Comparison of ENCODE assay signal across 15 cellular contexts in genomic region chr9:16572005-16572727, GRCh38.
A peak's percentile ranks its signal among the peaks of the same experiment; 100 is the strongest.
DNase-seq lines count a peak whose midpoint lies in the region; ATAC-seq and TF ChIP-seq lines count a peak whose summit lies in the region.
"Had no signal": no experiment of that assay in that cellular context is flagged by ENCODE, and none has a peak within 500 bp of the region (broad histone marks: within the 10 kb centered on the region; RNA-seq: fewer than 3 reads in every experiment).

No MANE protein-coding gene starts in this region.

- H3K79me2 ChIP-seq in GM23338 (replicated peaks; ENCODE audit: insufficient read depth) (no peaks in the 10 kb centered on the region), OCI-LY3 (ENCODE audit: low read length) (no peaks in the 10 kb centered on the region), hepatocyte (no peaks in the 10 kb centered on the region)

- H3K27me3 ChIP-seq in GM23338 (ENCODE audit: insufficient read depth) = no peaks in the 10 kb centered on the region
- H3K27me3 ChIP-seq in OCI-LY3 (ENCODE audit: low read depth, low read length) = peaks cover 6% of the 10 kb centered on the region; the same call in 1 of the 2 replicates
- H3K27me3 ChIP-seq in hepatocyte = no peaks in the 10 kb centered on the region
- H3K27me3 ChIP-seq: MG63 had no signal

- DNase-seq in GM23338 (ENCODE audit: low spot score) (peak; percentile 32), hepatocyte (ENCODE audit: low spot score) (no peak), neural crest cell (ENCODE audit: low read depth, low spot score) (no peak), head of caudate nucleus (no peak), osteocyte (ENCODE audit: extremely low spot score, unreplicated experiment) (no peak)
- DNase-seq in activated naive CD8-positive, alpha-beta T cell treated with anti-CD3 and anti-CD28 coated beads, Interleukin-2, amount 50 U/mL, for 24 hours = no peak
- DNase-seq: activated CD4-positive, alpha-beta T cell treated with anti-CD3 and anti-CD28 coated beads for 48 hours; Caco-2; NCI-H187 treated with DMSO at 0.1 percent for 48 hours; stimulated activated CD4-positive, alpha-beta T cell treated with anti-CD3 and anti-CD28 coated beads, Interleukin-4, amount 100 ng/mL, for 1 hour; T1000 had no signal

- H3K36me3 Mint-ChIP-seq in GM23338 (ENCODE audit: low read depth) (no peaks in the 10 kb centered on the region), neural crest cell (ENCODE audit: low read depth) (no peaks in the 10 kb centered on the region), osteocyte (ENCODE audit: unreplicated experiment) (peaks cover 3% of the 10 kb centered on the region)
- H3K36me3 Mint-ChIP-seq in activated naive CD8-positive, alpha-beta T cell treated with anti-CD3 and anti-CD28 coated beads, Interleukin-2, amount 50 U/mL, for 24 hours (ENCODE audit: low read depth) = no peaks in the 10 kb centered on the region
- H3K36me3 Mint-ChIP-seq: activated naive CD4-positive, alpha-beta T cell treated with anti-CD3 and anti-CD28 coated beads, Interleukin-2, amount 50 U/mL, for 72 hours had no signal

- WGBS in hepatocyte (ENCODE audit: low lambda C conversion rate, missing lambda C conversion rate) = 52% methylated on average over 5 of the region's 5 CpGs

- no peaks in the 10 kb centered on the region for H3K27me3 Mint-ChIP-seq in GM23338 (ENCODE audit: insufficient read depth, low read depth, poor library complexity)
- no peaks in the 10 kb centered on the region for H3K27me3 Mint-ChIP-seq in neural crest cell (ENCODE audit: low read depth)
- no peaks in the 10 kb centered on the region for H3K27me3 Mint-ChIP-seq in activated naive CD8-positive, alpha-beta T cell treated with anti-CD3 and anti-CD28 coated beads, Interleukin-2, amount 50 U/mL, for 24 hours
- no peaks in the 10 kb centered on the region for H3K27me3 Mint-ChIP-seq in osteocyte (ENCODE audit: unreplicated experiment)

- ATAC-seq in GM23338 (peak; percentile 83), GM18870 (IDR thresholded peaks at IDR 0.05; ENCODE audit: unreplicated experiment) (no peak)
- ATAC-seq in activated naive CD8-positive, alpha-beta T cell treated with anti-CD3 and anti-CD28 coated beads, Interleukin-2, amount 50 U/mL, for 24 hours = no peak
- ATAC-seq: activated naive CD4-positive, alpha-beta T cell treated with anti-CD3 and anti-CD28 coated beads, Interleukin-2, amount 50 U/mL, for 72 hours had no signal

- H3K36me3 ChIP-seq in GM23338 (ENCODE audit: insufficient read depth) (no peaks in the 10 kb centered on the region), OCI-LY3 (replicated peaks; ENCODE audit: low read depth, low read length) (no peaks in the 10 kb centered on the region), hepatocyte (replicated peaks; ENCODE audit: insufficient read depth, low read depth) (no peaks in the 10 kb centered on the region)
- H3K36me3 ChIP-seq: MG63 had no signal

- H3K9me3 ChIP-seq in OCI-LY3 (ENCODE audit: insufficient read depth, low read length) (no peaks in the 10 kb centered on the region), hepatocyte (ENCODE audit: low read depth) (no peaks in the 10 kb centered on the region)
- H3K9me3 ChIP-seq: Caco-2, MG63 had no signal

- H3K4me3 Mint-ChIP-seq in GM23338 (no peak overlapping the region), neural crest cell (no peak overlapping the region), osteocyte (ENCODE audit: unreplicated experiment) (no peak overlapping the region)
- H3K4me3 Mint-ChIP-seq in activated naive CD8-positive, alpha-beta T cell treated with anti-CD3 and anti-CD28 coated beads, Interleukin-2, amount 50 U/mL, for 24 hours = no peak overlapping the region

- H3K4me2 ChIP-seq in GM23338 = no peak overlapping the region
- no peak overlapping the region for H3K4me2 ChIP-seq in OCI-LY3 (ENCODE audit: low read length)
- H3K4me2 ChIP-seq in hepatocyte = peak overlapping the region; percentile 34

- H3K27ac Mint-ChIP-seq in GM23338 (peak overlapping the region; percentile 86), neural crest cell (ENCODE audit: unreplicated experiment) (peak overlapping the region; percentile 20), osteocyte (ENCODE audit: unreplicated experiment) (no peak overlapping the region)
- H3K27ac Mint-ChIP-seq in activated naive CD8-positive, alpha-beta T cell treated with anti-CD3 and anti-CD28 coated beads, Interleukin-2, amount 50 U/mL, for 24 hours = no peak overlapping the region
- H3K27ac Mint-ChIP-seq: activated naive CD4-positive, alpha-beta T cell treated with anti-CD3 and anti-CD28 coated beads, Interleukin-2, amount 50 U/mL, for 72 hours had no signal

- H3K9me3 Mint-ChIP-seq in GM23338 (no peaks in the 10 kb centered on the region), neural crest cell (no peaks in the 10 kb centered on the region), osteocyte (ENCODE audit: unreplicated experiment) (no peaks in the 10 kb centered on the region)
- H3K9me3 Mint-ChIP-seq in activated naive CD8-positive, alpha-beta T cell treated with anti-CD3 and anti-CD28 coated beads, Interleukin-2, amount 50 U/mL, for 24 hours = no peaks in the 10 kb centered on the region
- H3K9me3 Mint-ChIP-seq: activated naive CD4-positive, alpha-beta T cell treated with anti-CD3 and anti-CD28 coated beads, Interleukin-2, amount 50 U/mL, for 72 hours had no signal

- H2AFZ ChIP-seq in GM23338 (no peak overlapping the region), OCI-LY3 (ENCODE audit: low read depth, low read length) (0 out of 2 replicates have a peak overlapping the region, but pooled peaks have one; percentile 46), hepatocyte (no peak overlapping the region)

- H3K4me1 Mint-ChIP-seq in GM23338 (peaks cover 61% of the 10 kb centered on the region), neural crest cell (peaks cover 22% of the 10 kb centered on the region), osteocyte (ENCODE audit: unreplicated experiment) (peaks cover 27% of the 10 kb centered on the region)
- no peaks in the 10 kb centered on the region for H3K4me1 Mint-ChIP-seq in activated naive CD8-positive, alpha-beta T cell treated with anti-CD3 and anti-CD28 coated beads, Interleukin-2, amount 50 U/mL, for 24 hours

- intact Hi-C loops in head of caudate nucleus (cut with DNase I) = no loop called here

- H3K4me3 ChIP-seq in GM23338 (no peak overlapping the region), OCI-LY3 (ENCODE audit: low read length) (no peak overlapping the region), hepatocyte (no peak overlapping the region)
- H3K4me3 ChIP-seq: MG63 had no signal

- H4K20me1 ChIP-seq in GM23338 (replicated peaks; ENCODE audit: insufficient read depth) = no peaks in the 10 kb centered on the region
- H4K20me1 ChIP-seq in OCI-LY3 (ENCODE audit: insufficient read depth, low read length) = no peaks in the 10 kb centered on the region
- no peaks in the 10 kb centered on the region for H4K20me1 ChIP-seq in hepatocyte (ENCODE audit: insufficient read depth, poor library complexity, severe bottlenecking)

- no peaks in the 10 kb centered on the region for H3K9me2 ChIP-seq in GM23338 (ENCODE audit: insufficient read depth)
- no peaks in the 10 kb centered on the region for H3K9me2 ChIP-seq in hepatocyte (replicated peaks; ENCODE audit: insufficient read depth)

- H3K27ac ChIP-seq in GM23338 (ENCODE audit: low read depth) (no peak overlapping the region), OCI-LY3 (ENCODE audit: low read length) (no peak overlapping the region), hepatocyte (no peak overlapping the region)

- TF ChIP-seq CTCF in GM23338 (conservative IDR thresholded peaks at IDR 0.05; ENCODE audit: low read depth in 2 of 2) = no peak
- TF ChIP-seq CTCF in OCI-LY3 (IDR thresholded peaks at IDR 0.05; ENCODE audit: low read depth, low read length) = no peak
- no peak for TF ChIP-seq CTCF in hepatocyte (IDR thresholded peaks at IDR 0.05; ENCODE audit: poor library complexity)
- TF ChIP-seq CTCF in neural crest cell (conservative IDR thresholded peaks at IDR 0.05) = no peak
- no peak for TF ChIP-seq CTCF in osteocyte (IDR thresholded peaks at IDR 0.05)

- no peak overlapping the region for H3K9ac ChIP-seq in OCI-LY3 (ENCODE audit: low read length)

- no peaks in the 10 kb centered on the region for H3F3A ChIP-seq in GM23338 (replicated peaks; ENCODE audit: low read depth)

- peaks cover 37% of the 10 kb centered on the region for H3K4me1 ChIP-seq in GM23338 (ENCODE audit: insufficient read depth)
- no peaks in the 10 kb centered on the region for H3K4me1 ChIP-seq in OCI-LY3 (ENCODE audit: low read length)
- peaks cover 5% of the 10 kb centered on the region for H3K4me1 ChIP-seq in hepatocyte (ENCODE audit: insufficient read depth)
- H3K4me1 ChIP-seq: Caco-2 had no signal

TF ChIP-seq in GM23338, 12 proteins besides CTCF, POLR2A, EP300 and RAD21 (continues in another document):
- no peak for TF ChIP-seq JUNB (IDR thresholded peaks at IDR 0.05; ENCODE audit: unreplicated experiment)
- TF ChIP-seq ETS1 (IDR thresholded peaks at IDR 0.05) = no peak
- no peak for TF ChIP-seq CREB1 (CRISPR knock-in tag; IDR thresholded peaks at IDR 0.05; ENCODE audit: low read depth)

Comparison
In these comparisons a context has a peak if more than half of its experiments do, and no peak if none do; other contexts are left out.
1. H3K27ac Mint-ChIP-seq: peak in GM23338 (single experiment) and neural crest cell (single experiment); none in activated naive CD8-positive, alpha-beta T cell treated with anti-CD3 and anti-CD28 coated beads, Interleukin-2, amount 50 U/mL, for 24 hours (single experiment) and osteocyte (single experiment).